In the genomic region with DNA sequence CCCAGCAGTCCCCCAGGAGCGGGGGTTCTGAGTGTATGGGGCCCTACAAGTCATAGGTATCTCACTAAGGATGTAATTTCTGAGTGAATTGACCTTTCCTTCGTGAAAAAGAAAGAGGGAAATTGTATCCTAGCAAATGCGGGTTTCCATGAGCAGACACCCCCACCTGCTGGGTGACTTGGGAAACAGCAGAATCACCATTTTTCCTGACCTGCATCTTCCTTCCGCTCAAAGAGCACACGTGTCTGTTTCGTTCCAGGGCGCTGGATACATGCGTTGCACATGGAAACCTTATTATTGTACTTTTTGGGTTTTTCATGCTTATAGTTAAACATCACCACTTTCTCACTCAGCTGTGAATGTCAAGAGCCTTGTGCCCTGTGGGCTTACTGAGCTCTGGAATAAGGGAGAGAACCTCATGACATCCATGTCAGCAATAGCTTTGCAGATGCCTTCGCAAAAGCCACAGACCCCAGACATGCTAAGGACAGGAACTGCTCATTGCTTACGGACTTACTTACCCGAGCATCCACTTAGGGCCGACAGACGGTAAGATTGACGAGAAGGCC, we compare ENCODE assay signal across 8 cellular contexts.
DNase-seq lines count a peak whose midpoint lies in the region; ATAC-seq, FAIRE-seq and TF ChIP-seq lines count a peak whose summit lies in the region.

No MANE protein-coding gene starts in this region.

- ATAC-seq in SK-N-SH treated with all-trans-retinoic acid at 6 μM for 48 hours: peak; percentile 61
- ATAC-seq in mucosa of descending colon: peak; percentile 53
- ATAC-seq in GM18909 (IDR thresholded peaks at IDR 0.05; ENCODE audit: poor library complexity, unreplicated experiment): no peak

- no peak for TF ChIP-seq POLR2A in GM12892 (IDR thresholded peaks at IDR 0.05; ENCODE audit: low read depth, low read length)

- no peaks in the 10 kb centered on the region for H3K4me1 ChIP-seq in mucosa of descending colon (ENCODE audit: low read depth)

- DNase-seq in DMS53 (lab: John Stamatoyannopoulos, UW) (peak; percentile 40), DMS53 treated with DMSO at 0.1 percent for 48 hours (lab: John Stamatoyannopoulos, UW; ENCODE audit: unreplicated experiment) (no peak), Kasumi-1 (lab: John Stamatoyannopoulos, UW) (peak; percentile 58 to 73), dorsolateral prefrontal cortex (peak in 5 of 10 donors; percentile 30 to 64 (median 53)), mucosa of descending colon (peak in 2 of 3 donors; percentile 24 to 44), GM12892 (ENCODE audit: insufficient read length) (no peak)

- peak; percentile 81 to 96 (median 91) for TF ChIP-seq CTCF in dorsolateral prefrontal cortex (IDR thresholded peaks at IDR 0.05 in 54 of 56, conservative IDR thresholded peaks at IDR 0.05 in 2 of 56; ENCODE audit: low read depth in 1 of 56, partially characterized antibody in 56 of 56)
- peak; percentile 48 for TF ChIP-seq CTCF in mucosa of descending colon (IDR thresholded peaks at IDR 0.05)

- H3K9me3 ChIP-seq in mucosa of descending colon: no peaks in the 10 kb centered on the region

- FAIRE-seq in GM12892 (lab: Jason Lieb, UNC): no peak

- intact Hi-C loops in dorsolateral prefrontal cortex (cut with DNase I): loop anchor here (2.0 to 10.0 kb wide), 5 partner anchors 217 to 829 kb away; partner anchors contain the start of gene SNTG2 (in 1 of the 2)
- intact Hi-C loops in mucosa of descending colon (cut with DNase I, micrococcal nuclease): loop anchor here in 1 of 2 donors (10.0 kb wide), 1 partner anchor 691 kb away; no protein-coding TSS in a partner anchor

- no peak overlapping the region for H3K4me3 ChIP-seq in dorsolateral prefrontal cortex
- no peak overlapping the region for H3K4me3 ChIP-seq in mucosa of descending colon

- H3K27me3 ChIP-seq in dorsolateral prefrontal cortex: peaks cover 0 to 8% (median 0%) of the 10 kb centered on the region in 45 donors

- no peaks in the 10 kb centered on the region for H3K36me3 ChIP-seq in mucosa of descending colon (ENCODE audit: low read depth)

- H3K27ac ChIP-seq in dorsolateral prefrontal cortex: no peak overlapping the region

TF ChIP-seq in SK-N-SH treated with all-trans-retinoic acid at 6 μM for 48 hours, 23 proteins besides CTCF, POLR2A, EP300 and RAD21:
- TF ChIP-seq ZC3H10 (CRISPR knock-in tag; IDR thresholded peaks at IDR 0.05) (no peak), ZNF565 (CRISPR knock-in tag; conservative IDR thresholded peaks at IDR 0.05; ENCODE audit: low read depth) (no peak)

Comparison
In these comparisons a context has a peak if more than half of its experiments do, and no peak if none do; other contexts are left out.
1. DNase-seq: peak in DMS53 (single experiment), Kasumi-1 (2 of 2) and mucosa of descending colon (2 of 3); none in DMS53 treated with DMSO at 0.1 percent for 48 hours (single experiment) and GM12892 (single experiment).